Comparison of ENCODE assay signal across 6 cellular contexts in the genomic region with DNA sequence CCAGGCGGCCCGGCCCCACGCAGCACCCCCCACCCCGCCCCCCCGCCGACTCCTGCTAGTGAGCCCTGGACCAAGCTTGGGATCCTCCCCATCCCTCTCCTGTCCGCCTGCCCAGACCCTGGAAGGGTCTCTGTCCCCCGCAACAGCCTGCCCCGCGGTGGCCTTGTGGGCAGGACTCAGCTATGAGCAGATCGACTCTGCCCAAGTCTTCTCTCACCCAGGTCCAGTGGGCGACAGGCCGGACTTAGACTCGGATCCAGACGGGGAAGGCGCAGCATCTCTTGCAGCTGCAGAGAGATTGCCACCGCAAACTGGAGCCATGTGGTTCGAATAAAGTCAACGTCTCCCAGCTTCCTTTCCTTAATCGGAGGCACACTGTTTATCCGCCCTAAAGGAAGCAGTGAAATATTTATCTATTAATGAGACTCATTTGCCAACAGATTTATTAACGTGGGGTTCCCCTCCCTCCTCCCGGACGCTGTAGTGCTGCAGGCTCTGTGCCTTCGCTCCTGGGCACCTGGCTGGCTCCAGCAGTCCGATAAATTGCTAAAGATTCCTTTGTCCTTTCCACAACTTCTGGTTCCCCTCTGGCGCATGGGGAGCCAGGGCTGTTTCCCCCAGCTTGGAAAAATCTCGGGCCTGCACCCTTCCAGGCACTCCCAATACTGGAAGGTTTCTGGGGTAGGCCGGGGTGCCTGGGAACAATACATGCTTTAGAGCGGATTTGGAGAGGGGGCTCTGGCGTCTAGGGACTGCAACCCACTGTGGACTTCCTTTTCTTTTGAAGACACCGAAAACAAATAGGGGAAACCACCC. TPM values are rescaled to one million over a fixed set of nuclear protein-coding genes. Genes with fewer than 3 reads are reported as not detected.
A peak's percentile ranks its signal among the peaks of the same experiment; 100 is the strongest.
DNase-seq lines count a peak whose midpoint lies in the region; TF ChIP-seq lines count a peak whose summit lies in the region.

No MANE protein-coding gene starts in this region.

- peaks cover 6% of the 10 kb centered on the region for H3K9me3 Mint-ChIP-seq in activated CD4-positive, alpha-beta T cell treated with anti-CD3 and anti-CD28 coated beads, Interleukin-2, amount 10 ng/mL, durations not matched to agents 24 days and 14 days
- peaks cover 4% of the 10 kb centered on the region for H3K9me3 Mint-ChIP-seq in chondrocyte (ENCODE audit: low read depth)

- peak; percentile 65 for DNase-seq in activated CD4-positive, alpha-beta T cell treated with anti-CD3 and anti-CD28 coated beads, Interleukin-2, amount 10 ng/mL, durations not matched to agents 24 days and 14 days
- no peak for DNase-seq in activated CD4-positive, alpha-beta T cell treated with anti-CD3 and anti-CD28 coated beads for 1 hour
- DNase-seq in fibroblast of lung (ENCODE audit: low read depth in 2 of 2) = no peak
- peak; percentile 16 for DNase-seq in testis
- DNase-seq in chondrocyte (ENCODE audit: low spot score) = no peak
- DNase-seq in DMS53 (lab: John Stamatoyannopoulos, UW) = no peak

- H3K27me3 ChIP-seq in fibroblast of lung (ENCODE audit: control insufficient read depth, insufficient read depth, low read length) = no peaks in the 10 kb centered on the region
- H3K27me3 ChIP-seq in testis = peaks cover 14% of the 10 kb centered on the region

- H3K79me2 ChIP-seq in fibroblast of lung (ENCODE audit: control insufficient read depth, insufficient read depth, low read length) = peaks cover 1% of the 10 kb centered on the region

- intact Hi-C loops in activated CD4-positive, alpha-beta T cell treated with anti-CD3 and anti-CD28 coated beads, Interleukin-2, amount 10 ng/mL, durations not matched to agents 24 days and 14 days (cut with micrococcal nuclease) = loop anchor here (2.0 kb wide), 2 partner anchors 16 to 86 kb away; partner anchors contain the start of gene EVX1
- intact Hi-C loops in testis (cut with DNase I; ENCODE audit: low total_unique reads) = no loop called here

- peak overlapping the region; percentile 85 for H3K4me2 ChIP-seq in fibroblast of lung (ENCODE audit: extremely low read depth, insufficient read depth, low read length)

- H2AFZ ChIP-seq in fibroblast of lung (ENCODE audit: low read length) = peak overlapping the region; percentile 60

- peak overlapping the region; percentile 67 for H3K9ac ChIP-seq in fibroblast of lung (ENCODE audit: insufficient read depth, low read length)

- H3K4me1 ChIP-seq in fibroblast of lung (ENCODE audit: control insufficient read depth, extremely low read depth, insufficient read depth, low read length) (peaks cover 4% of the 10 kb centered on the region), testis (peaks cover 13% of the 10 kb centered on the region)

- H3K4me1 Mint-ChIP-seq in activated CD4-positive, alpha-beta T cell treated with anti-CD3 and anti-CD28 coated beads, Interleukin-2, amount 10 ng/mL, durations not matched to agents 24 days and 14 days = peaks cover 12% of the 10 kb centered on the region
- peaks cover 14% of the 10 kb centered on the region for H3K4me1 Mint-ChIP-seq in chondrocyte (ENCODE audit: low read depth)

- TF ChIP-seq POLR2A in testis (IDR thresholded peaks at IDR 0.05) = no peak

- peaks cover 80% of the 10 kb centered on the region for H3K27me3 Mint-ChIP-seq in activated CD4-positive, alpha-beta T cell treated with anti-CD3 and anti-CD28 coated beads, Interleukin-2, amount 10 ng/mL, durations not matched to agents 24 days and 14 days
- H3K27me3 Mint-ChIP-seq in chondrocyte (ENCODE audit: low read depth) = peaks cover 77% of the 10 kb centered on the region

- 8 to 13% methylated on average over 20 to 23 of the region's 32 CpGs for WGBS in testis, 2 donors

- peak overlapping the region; percentile 30 for H3K4me3 Mint-ChIP-seq in activated CD4-positive, alpha-beta T cell treated with anti-CD3 and anti-CD28 coated beads, Interleukin-2, amount 10 ng/mL, durations not matched to agents 24 days and 14 days
- H3K4me3 Mint-ChIP-seq in chondrocyte (ENCODE audit: unreplicated experiment) = no peak overlapping the region

- H3K27ac ChIP-seq in fibroblast of lung (ENCODE audit: insufficient read depth, low read length) = no peak overlapping the region
- H3K27ac ChIP-seq in testis = no peak overlapping the region

- no peak for TF ChIP-seq CTCF in fibroblast of lung (conservative IDR thresholded peaks at IDR 0.05 in 1 of 2, IDR thresholded peaks at IDR 0.05 in 1 of 2; ENCODE audit: low read depth in 1 of 2, low read length in 2 of 2)
- TF ChIP-seq CTCF in testis (IDR thresholded peaks at IDR 0.05) = no peak
- no peak for TF ChIP-seq CTCF in chondrocyte (IDR thresholded peaks at IDR 0.05)

- peak overlapping the region; percentile 75 for H3K27ac Mint-ChIP-seq in activated CD4-positive, alpha-beta T cell treated with anti-CD3 and anti-CD28 coated beads, Interleukin-2, amount 10 ng/mL, durations not matched to agents 24 days and 14 days
- H3K27ac Mint-ChIP-seq in chondrocyte (ENCODE audit: unreplicated experiment) = no peak overlapping the region

- H4K20me1 ChIP-seq in fibroblast of lung (ENCODE audit: control insufficient read depth, extremely low read depth, insufficient read depth, low read length) = no peaks in the 10 kb centered on the region

- H3K36me3 Mint-ChIP-seq in activated CD4-positive, alpha-beta T cell treated with anti-CD3 and anti-CD28 coated beads, Interleukin-2, amount 10 ng/mL, durations not matched to agents 24 days and 14 days (ENCODE audit: low read depth) = peaks cover 5% of the 10 kb centered on the region
- peaks cover 7% of the 10 kb centered on the region for H3K36me3 Mint-ChIP-seq in chondrocyte (ENCODE audit: low read depth)

- peak overlapping the region in 1 of 4 experiments; percentile 73 for H3K4me3 ChIP-seq in fibroblast of lung (replicated peaks in 1 of 4; ENCODE audit: control extremely low read depth in 1 of 4, insufficient read depth in 1 of 4, low read depth in 3 of 4, low read length in 4 of 4)
- H3K4me3 ChIP-seq in testis = peak overlapping the region in 1 of 2 donors; percentile 32

- H3K9me3 ChIP-seq in fibroblast of lung (ENCODE audit: control insufficient read depth, insufficient read depth, low read depth, low read length) = no peaks in the 10 kb centered on the region
- H3K9me3 ChIP-seq in testis = no peaks in the 10 kb centered on the region

- H3K36me3 ChIP-seq in fibroblast of lung (ENCODE audit: control insufficient read depth, insufficient read depth, low read length) = no peaks in the 10 kb centered on the region
- H3K36me3 ChIP-seq in testis (ENCODE audit: low read depth, missing control alignments) = no peaks in the 10 kb centered on the region

RNA-seq across cellular contexts. Expression of gene HOXA7, which starts 0.6 kb away (rescaled TPM):
- total RNA-seq in activated CD4-positive, alpha-beta T cell treated with anti-CD3 and anti-CD28 coated beads, Interleukin-2, amount 10 ng/mL, durations not matched to agents 24 days and 14 days = not detected in 2 replicates
- total RNA-seq in fibroblast of lung = 1.0 and 1.2 TPM in 2 replicates
- polyA plus RNA-seq in fibroblast of lung = 5.3 and 5.9 TPM in 2 replicates
- polyA plus RNA-seq in fibroblast of lung (2012) = 6.8 and 7.9 TPM in 2 replicates
- 4.8 and 6.3 TPM in 2 replicates for polyA minus RNA-seq in fibroblast of lung (ENCODE audit: low replicate concordance)
- 1 to 10 TPM; 3.1 to 7.8 TPM for total RNA-seq in testis
- 13.1 TPM for polyA plus RNA-seq in testis (ENCODE audit: insufficient read depth, low read depth, low replicate concordance)
- total RNA-seq in chondrocyte = not detected in 3 replicates

RNA-seq across cellular contexts. Expression of gene HOXA3, which starts 4.7 kb away (rescaled TPM):
- total RNA-seq in activated CD4-positive, alpha-beta T cell treated with anti-CD3 and anti-CD28 coated beads, Interleukin-2, amount 10 ng/mL, durations not matched to agents 24 days and 14 days = not detected in 2 replicates
- total RNA-seq in fibroblast of lung = 1.5 TPM in 2 replicates
- 0.44 and 0.68 TPM in 2 replicates for polyA plus RNA-seq in fibroblast of lung
- polyA plus RNA-seq in fibroblast of lung (2012) = 2.7 and 3.2 TPM in 2 replicates
- polyA minus RNA-seq in fibroblast of lung (ENCODE audit: low replicate concordance) = 0.41 and 1.6 TPM in 2 replicates
- total RNA-seq in testis = 1 to 10 TPM in 1 of 2 donors, under 1 TPM in 1; 0.93 to 2.4 TPM
- 2.8 TPM for polyA plus RNA-seq in testis (ENCODE audit: insufficient read depth, low read depth, low replicate concordance)
- total RNA-seq in chondrocyte = 9.3 to 12.1 TPM in 2 of 3 replicates, not detected in the other

RNA-seq across cellular contexts. Expression of gene HOXA9, which starts 8.2 kb away (rescaled TPM):
- total RNA-seq in activated CD4-positive, alpha-beta T cell treated with anti-CD3 and anti-CD28 coated beads, Interleukin-2, amount 10 ng/mL, durations not matched to agents 24 days and 14 days = not detected in 2 replicates
- under 0.01 TPM in 1 of 2 replicates, not detected in the other for total RNA-seq in fibroblast of lung
- polyA plus RNA-seq in fibroblast of lung = 0.08 and 0.11 TPM in 2 replicates
- 0.09 TPM in 1 of 2 replicates, not detected in the other for polyA plus RNA-seq in fibroblast of lung (2012)
- polyA minus RNA-seq in fibroblast of lung (ENCODE audit: low replicate concordance) = not detected in 2 replicates
- total RNA-seq in testis = under 1 TPM; 0.25 to 0.39 TPM
- polyA plus RNA-seq in testis (ENCODE audit: insufficient read depth, low read depth, low replicate concordance) = 1.0 TPM
- total RNA-seq in chondrocyte = not detected in 3 replicates

RNA-seq across cellular contexts. Expression of gene HOXA6, which starts 9.5 kb away (rescaled TPM):
- not detected in 2 replicates for total RNA-seq in activated CD4-positive, alpha-beta T cell treated with anti-CD3 and anti-CD28 coated beads, Interleukin-2, amount 10 ng/mL, durations not matched to agents 24 days and 14 days
- total RNA-seq in fibroblast of lung = 3.6 and 4.4 TPM in 2 replicates
- 0.70 and 1.2 TPM in 2 replicates for polyA plus RNA-seq in fibroblast of lung
- polyA plus RNA-seq in fibroblast of lung (2012) = 1.6 and 3.8 TPM in 2 replicates
- 0.30 and 1.6 TPM in 2 replicates for polyA minus RNA-seq in fibroblast of lung (ENCODE audit: low replicate concordance)
- total RNA-seq in testis = not detected
- polyA plus RNA-seq in testis (ENCODE audit: insufficient read depth, low read depth, low replicate concordance) = 0.37 TPM
- total RNA-seq in chondrocyte = not detected in 3 replicates

RNA-seq across cellular contexts. Expression of gene HOXA5, which starts 13.6 kb away (rescaled TPM):
- total RNA-seq in activated CD4-positive, alpha-beta T cell treated with anti-CD3 and anti-CD28 coated beads, Interleukin-2, amount 10 ng/mL, durations not matched to agents 24 days and 14 days = not detected in 2 replicates
- total RNA-seq in fibroblast of lung (18.3 and 22.1 TPM in 2 replicates), testis (under 1 TPM in 1 of 2 donors, not detected in 1; 0.63 TPM), chondrocyte (not detected in 3 replicates)
- polyA plus RNA-seq in fibroblast of lung (16.6 and 35.6 TPM in 2 replicates), testis (ENCODE audit: insufficient read depth, low read depth, low replicate concordance) (7.6 TPM)
- 17.5 and 31.8 TPM in 2 replicates for polyA plus RNA-seq in fibroblast of lung (2012)
- 3.1 and 3.9 TPM in 2 replicates for polyA minus RNA-seq in fibroblast of lung (ENCODE audit: low replicate concordance)

Comparison
In these comparisons a context has a peak if more than half of its experiments do, and no peak if none do; other contexts are left out.
1. DNase-seq: peak in activated CD4-positive, alpha-beta T cell treated with anti-CD3 and anti-CD28 coated beads, Interleukin-2, amount 10 ng/mL, durations not matched to agents 24 days and 14 days (single experiment) and testis (single experiment); none in activated CD4-positive, alpha-beta T cell treated with anti-CD3 and anti-CD28 coated beads for 1 hour (single experiment), fibroblast of lung (0 of 2), chondrocyte (single experiment) and DMS53 (single experiment).